8 cellular contexts compared by ENCODE assay signal in genomic region chr13:26011996-26012688, GRCh38. TPM values are rescaled to one million over a fixed set of nuclear protein-coding genes. Genes with fewer than 3 reads are reported as not detected.
DNase-seq lines count a peak whose midpoint lies in the region; ATAC-seq and TF ChIP-seq lines count a peak whose summit lies in the region.

No MANE protein-coding gene starts in this region.

- no peak overlapping the region for H3K4me2 ChIP-seq in OCI-LY7 (ENCODE audit: low read length)

- H3K4me1 Mint-ChIP-seq in activated B cell treated with CpG ODN at 0.5 μM for 24 hours (peaks cover 5% of the 10 kb centered on the region), type B pancreatic cell (ENCODE audit: unreplicated experiment) (peaks cover 6% of the 10 kb centered on the region)
- H3K4me1 Mint-ChIP-seq in activated naive CD8-positive, alpha-beta T cell (ENCODE audit: low read depth): peaks cover 42% of the 10 kb centered on the region

- H3K27me3 Mint-ChIP-seq in activated B cell treated with CpG ODN at 0.5 μM for 24 hours (peaks cover 16% of the 10 kb centered on the region), type B pancreatic cell (no peaks in the 10 kb centered on the region)
- no peaks in the 10 kb centered on the region for H3K27me3 Mint-ChIP-seq in activated naive CD8-positive, alpha-beta T cell

- CTCF ChIA-PET in activated B cell treated with CpG ODN at 0.5 μM for 24 hours (lab: Charles Lee): no interaction called here
- CTCF ChIA-PET in OCI-LY7 (lab: Charles Lee; ENCODE audit: unreplicated experiment): no interaction called here

- H3K36me3 Mint-ChIP-seq in activated B cell treated with CpG ODN at 0.5 μM for 24 hours (ENCODE audit: low read depth): no peaks in the 10 kb centered on the region
- peaks cover 5% of the 10 kb centered on the region for H3K36me3 Mint-ChIP-seq in activated naive CD8-positive, alpha-beta T cell
- H3K36me3 Mint-ChIP-seq in type B pancreatic cell: no peaks in the 10 kb centered on the region

- POLR2A ChIA-PET in activated B cell treated with CpG ODN at 0.5 μM for 24 hours (lab: Charles Lee) (no interaction called here), OCI-LY7 (lab: Charles Lee) (no interaction called here)

- H4K20me1 ChIP-seq in OCI-LY7 (ENCODE audit: insufficient read depth, low read length): no peaks in the 10 kb centered on the region

- H3K27me3 ChIP-seq in mucosa of rectum (ENCODE audit: control insufficient read depth in 2 of 2, insufficient read depth in 2 of 2, low read length in 2 of 2): peaks cover 0 to 2% of the 10 kb centered on the region in 2 donors

- DNase-seq in activated B cell treated with CpG ODN at 0.5 μM for 24 hours (no peak), OCI-LY7 (ENCODE audit: low spot score) (no peak), NCI-H510A treated with DMSO at 0.1 percent for 48 hours (lab: John Stamatoyannopoulos, UW) (no peak), occipital lobe (lab: John Stamatoyannopoulos, UW) (no peak), type B pancreatic cell (ENCODE audit: extremely low spot score, unreplicated experiment) (no peak)
- DNase-seq in stimulated activated naive CD4-positive, alpha-beta T cell (lab: John Stamatoyannopoulos, UW): peak; percentile 61 to 75 (median 69)

- no peak for ATAC-seq in activated B cell treated with CpG ODN at 0.5 μM for 24 hours (ENCODE audit: low read depth)

- TF ChIP-seq CTCF in activated B cell treated with CpG ODN at 0.5 μM for 24 hours (IDR thresholded peaks at IDR 0.05): no peak
- no peak for TF ChIP-seq CTCF in OCI-LY7 (conservative IDR thresholded peaks at IDR 0.05; ENCODE audit: low read length)
- TF ChIP-seq CTCF in type B pancreatic cell (conservative IDR thresholded peaks at IDR 0.05): no peak

- H3K4me3 Mint-ChIP-seq in activated B cell treated with CpG ODN at 0.5 μM for 24 hours (peak overlapping the region; percentile 62), type B pancreatic cell (no peak overlapping the region)
- H3K4me3 Mint-ChIP-seq in activated naive CD8-positive, alpha-beta T cell: peak overlapping the region; percentile 84

- H3K9me3 Mint-ChIP-seq in activated B cell treated with CpG ODN at 0.5 μM for 24 hours (no peaks in the 10 kb centered on the region), type B pancreatic cell (peaks cover 10% of the 10 kb centered on the region)
- peaks cover 3% of the 10 kb centered on the region for H3K9me3 Mint-ChIP-seq in activated naive CD8-positive, alpha-beta T cell (ENCODE audit: low read depth)

- H3K36me3 ChIP-seq in mucosa of rectum (ENCODE audit: control insufficient read depth in 2 of 2, insufficient read depth in 2 of 2, low read length in 2 of 2) (no peaks in the 10 kb centered on the region), OCI-LY7 (ENCODE audit: insufficient read depth, low read length) (no peaks in the 10 kb centered on the region)

- H3K9me2 ChIP-seq in OCI-LY7 (ENCODE audit: insufficient read depth, low read length): no peaks in the 10 kb centered on the region

- no peak overlapping the region for H3K9ac ChIP-seq in mucosa of rectum (ENCODE audit: low read depth in 1 of 2, low read length in 2 of 2)

- no peak overlapping the region for H3K27ac ChIP-seq in mucosa of rectum (ENCODE audit: low read depth in 2 of 2, low read length in 2 of 2)
- no peak overlapping the region for H3K27ac ChIP-seq in OCI-LY7 (ENCODE audit: low read depth, low read length, poor library complexity, severe bottlenecking)

- H3K4me1 ChIP-seq in mucosa of rectum (ENCODE audit: control insufficient read depth in 2 of 2, insufficient read depth in 2 of 2, low read length in 2 of 2) (no peaks in the 10 kb centered on the region), OCI-LY7 (ENCODE audit: insufficient read depth, low read length, poor library complexity, severe bottlenecking) (no peaks in the 10 kb centered on the region)

- intact Hi-C loops in activated B cell treated with CpG ODN at 0.5 μM for 24 hours (cut with micrococcal nuclease) (no loop called here), OCI-LY7 (cut with micrococcal nuclease; ENCODE audit: unreplicated experiment) (no loop called here)

- peak overlapping the region; percentile 2 to 62 for H3K4me3 ChIP-seq in mucosa of rectum (ENCODE audit: low read length in 2 of 2)
- H3K4me3 ChIP-seq in OCI-LY7 (ENCODE audit: low read depth, low read length, poor library complexity, severe bottlenecking): no peak overlapping the region

- H3K9me3 ChIP-seq in mucosa of rectum (ENCODE audit: control insufficient read depth in 2 of 2, low read length in 2 of 2) (no peaks in the 10 kb centered on the region), OCI-LY7 (ENCODE audit: low read length) (no peaks in the 10 kb centered on the region)

- no peaks in the 10 kb centered on the region for H3K79me2 ChIP-seq in OCI-LY7 (ENCODE audit: insufficient read depth, low read depth, low read length)

- no TSS peak for BruUV-seq in OCI-LY7 (replicated peaks; lab: Mats Ljungman, UMichigan)

- H3K27ac Mint-ChIP-seq in activated B cell treated with CpG ODN at 0.5 μM for 24 hours (no peak overlapping the region), type B pancreatic cell (no peak overlapping the region)
- H3K27ac Mint-ChIP-seq in activated naive CD8-positive, alpha-beta T cell: peak overlapping the region; percentile 78

- H2AFZ ChIP-seq in OCI-LY7 (ENCODE audit: low read length): no peak overlapping the region

RNA-seq across cellular contexts. Expression of gene SHISA2, which starts 39.7 kb away (rescaled TPM):
- not detected in 2 replicates for total RNA-seq in activated B cell treated with CpG ODN at 0.5 μM for 24 hours
- not detected in 2 replicates for total RNA-seq in OCI-LY7 (2014; rRNA removed; shearing (Covaris generic))
- total RNA-seq in OCI-LY7 (2022): not detected in 2 replicates
- total RNA-seq in occipital lobe: 21.4 TPM
- 10.0 and 25.7 TPM in 2 replicates for total RNA-seq in type B pancreatic cell (ENCODE audit: low replicate concordance)

Comparison
In these comparisons a context has a peak if more than half of its experiments do, and no peak if none do; other contexts are left out.
1. DNase-seq: peak in stimulated activated naive CD4-positive, alpha-beta T cell (6 of 6); none in activated B cell treated with CpG ODN at 0.5 μM for 24 hours (single experiment), OCI-LY7 (single experiment), NCI-H510A treated with DMSO at 0.1 percent for 48 hours (single experiment), occipital lobe (single experiment) and type B pancreatic cell (single experiment).
2. RNA of gene SHISA2, which starts 39.7 kb away (total RNA-seq): 10.0 to 25.7 TPM in type B pancreatic cell and 21.4 TPM in occipital lobe (single experiment); not detected in activated B cell treated with CpG ODN at 0.5 μM for 24 hours and not detected in OCI-LY7; every median in the first group is over 10 times any median in the second.